19 cellular contexts compared by ENCODE assay signal in genomic region chr1:19461352-19461645, GRCh38. TPM values are rescaled to one million over a fixed set of nuclear protein-coding genes. Genes with fewer than 3 reads are reported as not detected.
DNase-seq lines count a peak whose midpoint lies in the region; ATAC-seq and TF ChIP-seq lines count a peak whose summit lies in the region.
"Had no signal": no experiment of that assay in that cellular context is flagged by ENCODE, and none has a peak within 500 bp of the region (broad histone marks: within the 10 kb centered on the region; RNA-seq: fewer than 3 reads in every experiment).

No MANE protein-coding gene starts in this region.

- 88% methylated on average over 6 of the region's 6 CpGs for WGBS in prostate gland

- no peaks in the 10 kb centered on the region for H3K27me3 ChIP-seq in prostate gland (replicated peaks; ENCODE audit: insufficient read depth)
- H3K27me3 ChIP-seq: SJCRH30 had no signal

- H3K27me3 Mint-ChIP-seq in activated T-cell treated with anti-CD3 and anti-CD28 coated beads, Interleukin-2, amount 50 U/mL, for 24 hours = no peaks in the 10 kb centered on the region
- no peaks in the 10 kb centered on the region for H3K27me3 Mint-ChIP-seq in central memory CD8-positive, alpha-beta T cell

- no peaks in the 10 kb centered on the region for H3K9me3 Mint-ChIP-seq in activated T-cell treated with anti-CD3 and anti-CD28 coated beads, Interleukin-2, amount 50 U/mL, for 24 hours
- no peaks in the 10 kb centered on the region for H3K9me3 Mint-ChIP-seq in central memory CD8-positive, alpha-beta T cell
- H3K9me3 Mint-ChIP-seq: neural crest cell had no signal

- no peaks in the 10 kb centered on the region for H3K36me3 ChIP-seq in prostate gland

- no peak for ATAC-seq in central memory CD8-positive, alpha-beta T cell (replicated peaks; ENCODE audit: extremely low read depth, poor library complexity, severe bottlenecking)
- no peak for ATAC-seq in HG02938 (IDR thresholded peaks at IDR 0.05; ENCODE audit: unreplicated experiment)
- ATAC-seq: GM12878 had no signal

- H3K9me3 ChIP-seq in prostate gland = no peaks in the 10 kb centered on the region
- H3K9me3 ChIP-seq: SJCRH30 had no signal

- no peak overlapping the region for H3K4me3 Mint-ChIP-seq in activated T-cell treated with anti-CD3 and anti-CD28 coated beads, Interleukin-2, amount 50 U/mL, for 24 hours
- H3K4me3 Mint-ChIP-seq in central memory CD8-positive, alpha-beta T cell = peak overlapping the region; percentile 18
- H3K4me3 Mint-ChIP-seq: neural crest cell had no signal

- intact Hi-C loops in prostate gland (cut with DNase I) = no loop called here

- peaks cover 53% of the 10 kb centered on the region for H3K36me3 Mint-ChIP-seq in activated T-cell treated with anti-CD3 and anti-CD28 coated beads, Interleukin-2, amount 50 U/mL, for 24 hours (ENCODE audit: low read depth)
- H3K36me3 Mint-ChIP-seq in central memory CD8-positive, alpha-beta T cell (ENCODE audit: insufficient read depth) = peaks cover 14% of the 10 kb centered on the region

- TF ChIP-seq POLR2A in prostate gland (IDR thresholded peaks at IDR 0.05) = no peak

- H3K4me1 Mint-ChIP-seq in activated T-cell treated with anti-CD3 and anti-CD28 coated beads, Interleukin-2, amount 50 U/mL, for 24 hours (ENCODE audit: low read depth) = peaks cover 91% of the 10 kb centered on the region
- peaks cover 86% of the 10 kb centered on the region for H3K4me1 Mint-ChIP-seq in central memory CD8-positive, alpha-beta T cell

- H3K4me3 ChIP-seq in prostate gland = no peak overlapping the region
- H3K4me3 ChIP-seq: coronary artery, GM12878, lung, SJCRH30 had no signal

- H3K27ac ChIP-seq in prostate gland = peak overlapping the region; percentile 35 to 90
- H3K27ac ChIP-seq: coronary artery, SJCRH30 had no signal

- H3K4me1 ChIP-seq in prostate gland (replicated peaks) = peaks cover 18% of the 10 kb centered on the region

- no peak for DNase-seq in activated T-cell treated with anti-CD3 and anti-CD28 coated beads, Interleukin-2, amount 50 U/mL, for 24 hours
- no peak for DNase-seq in activated T-cell treated with anti-CD3 and anti-CD28 coated beads, Interleukin-2, amount 50 U/mL, for 48 hours
- DNase-seq in NCI-H524 (lab: John Stamatoyannopoulos, UW) (peak; percentile 42 to 80), prostate gland (ENCODE audit: low spot score) (no peak), GM20000 (ENCODE audit: low spot score) (no peak), NCI-H1694 treated with DMSO at 0.1 percent for 48 hours (lab: John Stamatoyannopoulos, UW) (no peak)
- DNase-seq in central memory CD8-positive, alpha-beta T cell (ENCODE audit: low spot score in 2 of 2) = no peak
- DNase-seq: activated CD4-positive, alpha-beta T cell treated with anti-CD3 and anti-CD28 coated beads, Interleukin-2, amount 50 U/mL, for 1 hour; GOT3; NCI-H1436 treated with DMSO at 0.1 percent for 48 hours; NCI-H345; retina; T-helper 9 cell had no signal

- TF ChIP-seq CTCF in prostate gland (IDR thresholded peaks at IDR 0.05) (no peak), GM20000 (IDR thresholded peaks at IDR 0.05; ENCODE audit: extremely low read depth, missing control alignments) (no peak)

- H3K27ac Mint-ChIP-seq in activated T-cell treated with anti-CD3 and anti-CD28 coated beads, Interleukin-2, amount 50 U/mL, for 24 hours = peak overlapping the region; percentile 93
- H3K27ac Mint-ChIP-seq in central memory CD8-positive, alpha-beta T cell (ENCODE audit: low read depth) = no peak overlapping the region

RNA-seq across cellular contexts. Expression of gene CAPZB, which starts 24.0 kb away (rescaled TPM):
- 100 to 1,000 TPM; 139 to 150 TPM for total RNA-seq in prostate gland

Comparison
In these comparisons a context has a peak if more than half of its experiments do, and no peak if none do; other contexts are left out.
1. DNase-seq: peak in NCI-H524 (2 of 2); none in activated T-cell treated with anti-CD3 and anti-CD28 coated beads, Interleukin-2, amount 50 U/mL, for 24 hours (single experiment), activated T-cell treated with anti-CD3 and anti-CD28 coated beads, Interleukin-2, amount 50 U/mL, for 48 hours (0 of 2), central memory CD8-positive, alpha-beta T cell (0 of 2), prostate gland (single experiment), GM20000 (single experiment) and NCI-H1694 treated with DMSO at 0.1 percent for 48 hours (single experiment).